7 cellular contexts compared by ENCODE assay signal in the genomic region with DNA sequence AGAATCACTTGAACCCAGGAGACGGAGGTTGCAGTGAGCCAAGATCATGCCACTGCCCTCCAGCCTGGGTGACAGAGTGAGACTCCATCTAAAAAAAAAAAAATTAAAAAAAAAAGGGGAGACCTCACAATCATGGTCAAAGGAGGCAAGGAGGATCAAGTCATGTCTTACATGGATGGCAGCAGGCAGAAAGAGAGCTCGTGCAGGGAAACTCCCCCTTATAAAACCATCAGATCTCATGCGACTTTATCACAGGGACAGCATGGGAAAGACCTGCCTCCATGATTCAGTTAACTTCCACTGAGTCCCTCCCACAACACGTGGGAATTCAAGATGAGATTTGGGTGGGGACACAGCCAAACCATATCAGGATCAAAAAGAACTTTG.
A peak's percentile ranks its signal among the peaks of the same experiment; 100 is the strongest.
DNase-seq lines count a peak whose midpoint lies in the region; ATAC-seq and TF ChIP-seq lines count a peak whose summit lies in the region.
"Not testable (repeated sequence)": the region's sequence is repeated elsewhere in the genome, so short reads cannot be mapped to it uniquely, and the experiment has no call there.

No MANE protein-coding gene starts in this region.

- H3K4me3 Mint-ChIP-seq in memory B cell: not testable (repeated sequence)

- H3K36me3 Mint-ChIP-seq in memory B cell: peaks cover 21% of the 10 kb centered on the region

- in situ Hi-C loops in gastrocnemius medialis (cut with MboI; ENCODE audit: low sequenced_read_pairs in 4 of 4): not testable (repeated sequence)

- H3K9me3 ChIP-seq in HEK293 (ENCODE audit: control insufficient read depth, insufficient read depth, low read depth, low read length); colonic mucosa; gastrocnemius medialis; smooth muscle cell (replicated peaks; ENCODE audit: low read depth): not testable (repeated sequence)

- H3K36me3 ChIP-seq in HEK293 (ENCODE audit: control insufficient read depth in 2 of 2, insufficient read depth in 1 of 2, low read length in 2 of 2): peaks cover 15 to 68% of the 10 kb centered on the region in 2 experiments
- H3K36me3 ChIP-seq in colonic mucosa; smooth muscle cell (ENCODE audit: low read depth): not testable (repeated sequence)
- peaks cover 0 to 69% of the 10 kb centered on the region in 2 donors for H3K36me3 ChIP-seq in gastrocnemius medialis

- H3K27me3 Mint-ChIP-seq in memory B cell: not testable (repeated sequence)

- intact Hi-C loops in colonic mucosa (cut with DNase I); left colon (cut with DNase I, micrococcal nuclease); gastrocnemius medialis (cut with DNase I; ENCODE audit: low total_unique reads): not testable (repeated sequence)

- H4K20me1 ChIP-seq in smooth muscle cell (ENCODE audit: low read depth): not testable (repeated sequence)

- not testable (repeated sequence) for H3K27me3 ChIP-seq in colonic mucosa; gastrocnemius medialis; smooth muscle cell (ENCODE audit: low read depth)

- H3K4me3 ChIP-seq in HEK293 (ENCODE audit: low read depth, low read length); colonic mucosa; gastrocnemius medialis; smooth muscle cell: not testable (repeated sequence)

- not testable (repeated sequence) for H3K9ac ChIP-seq in colonic mucosa (ENCODE audit: low read depth in 2 of 2, low read length in 2 of 2); smooth muscle cell (ENCODE audit: low read depth)

- CTCF ChIA-PET in HEK293 (lab: Yijun Ruan, JAX): interaction anchor here (0.6 kb wide), 2 partner anchors 216 to 792 kb away, joined by 3 to 4 read pairs; no protein-coding TSS in a partner anchor
- CTCF ChIA-PET in RWPE1 (lab: Yijun Ruan, JAX): interaction anchor here (1.1 kb wide), 1 partner anchor 1208 kb away, joined by 3 read pairs; no protein-coding TSS in a partner anchor

- peak overlapping the region; percentile 78 for H3K27ac Mint-ChIP-seq in memory B cell

- ATAC-seq in left colon (peak; percentile 10), gastrocnemius medialis (peak in 1 of 2 donors; percentile 5)
- ATAC-seq in memory B cell (ENCODE audit: low read depth): not testable (repeated sequence)

- not testable (repeated sequence) for TF ChIP-seq POLR2A in gastrocnemius medialis (IDR thresholded peaks at IDR 0.05)

- WGBS in smooth muscle cell (ENCODE audit: low lambda C conversion rate): 87% methylated on average over 4 of the region's 4 CpGs

- not testable (repeated sequence) for H3K4me1 ChIP-seq in HEK293 (ENCODE audit: control insufficient read depth, insufficient read depth, low read length); colonic mucosa; smooth muscle cell (ENCODE audit: low read depth)
- peaks cover 27 to 34% of the 10 kb centered on the region in 2 donors for H3K4me1 ChIP-seq in gastrocnemius medialis

- not testable (repeated sequence) for H3K79me2 ChIP-seq in smooth muscle cell (ENCODE audit: low read depth)

- not testable (repeated sequence) for H3K4me1 Mint-ChIP-seq in memory B cell

- H2AFZ ChIP-seq in smooth muscle cell (ENCODE audit: low read depth): not testable (repeated sequence)

- H3K9me3 Mint-ChIP-seq in memory B cell: not testable (repeated sequence)

- not testable (repeated sequence) for TF ChIP-seq CTCF in HEK293 (tag by site-specific recombination; IDR thresholded peaks at IDR 0.05); RWPE1 (conservative IDR thresholded peaks at IDR 0.05; ENCODE audit: low read depth); colonic mucosa (IDR thresholded peaks at IDR 0.05); gastrocnemius medialis (IDR thresholded peaks at IDR 0.05 in 4 of 5, conservative IDR thresholded peaks at IDR 0.05 in 1 of 5); smooth muscle cell (IDR thresholded peaks at IDR 0.05; ENCODE audit: borderline replicate concordance, insufficient read depth, poor library complexity, severe bottlenecking)

- H3F3A ChIP-seq in smooth muscle cell (ENCODE audit: low read depth): peaks cover 20% of the 10 kb centered on the region

- POLR2A ChIA-PET in HEK293 (lab: Yijun Ruan, JAX); RWPE1 (lab: Yijun Ruan, JAX; ENCODE audit: low non-redundant PET): not testable (repeated sequence)

- not testable (repeated sequence) for H3K27ac ChIP-seq in HEK293 (ENCODE audit: extremely low read depth, low read depth, low read length); smooth muscle cell (ENCODE audit: low read depth)
- H3K27ac ChIP-seq in RWPE1: peak overlapping the region; percentile 52
- peak overlapping the region; percentile 38 for H3K27ac ChIP-seq in colonic mucosa
- peak overlapping the region; percentile 71 to 83 (median 76) for H3K27ac ChIP-seq in gastrocnemius medialis

- peak overlapping the region; percentile 75 for H3K4me2 ChIP-seq in smooth muscle cell

- not testable (repeated sequence) for DNase-seq in RWPE1 (ENCODE audit: low spot score); colonic mucosa; left colon; memory B cell (ENCODE audit: low spot score in 2 of 2); gastrocnemius medialis; smooth muscle cell (lab: John Stamatoyannopoulos, UW; ENCODE audit: unreplicated experiment)

TF ChIP-seq in HEK293, 187 proteins besides CTCF, POLR2A, EP300 and RAD21:
- TF ChIP-seq, protein P1, sequence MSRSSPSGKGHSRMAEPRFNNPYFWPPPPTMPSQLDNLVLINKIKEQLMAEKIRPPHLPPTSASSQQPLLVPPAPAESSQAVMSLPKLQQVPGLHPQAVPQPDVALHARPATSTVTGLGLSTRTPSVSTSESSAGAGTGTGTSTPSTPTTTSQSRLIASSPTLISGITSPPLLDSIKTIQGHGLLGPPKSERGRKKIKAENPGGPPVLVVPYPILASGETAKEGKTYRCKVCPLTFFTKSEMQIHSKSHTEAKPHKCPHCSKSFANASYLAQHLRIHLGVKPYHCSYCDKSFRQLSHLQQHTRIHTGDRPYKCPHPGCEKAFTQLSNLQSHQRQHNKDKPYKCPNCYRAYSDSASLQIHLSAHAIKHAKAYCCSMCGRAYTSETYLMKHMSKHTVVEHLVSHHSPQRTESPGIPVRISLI (tag by site-specific recombination; IDR thresholded peaks at IDR 0.05): 0 out of 2 replicates have a peak, but pooled peaks have one; percentile 42
